In the genomic region with DNA sequence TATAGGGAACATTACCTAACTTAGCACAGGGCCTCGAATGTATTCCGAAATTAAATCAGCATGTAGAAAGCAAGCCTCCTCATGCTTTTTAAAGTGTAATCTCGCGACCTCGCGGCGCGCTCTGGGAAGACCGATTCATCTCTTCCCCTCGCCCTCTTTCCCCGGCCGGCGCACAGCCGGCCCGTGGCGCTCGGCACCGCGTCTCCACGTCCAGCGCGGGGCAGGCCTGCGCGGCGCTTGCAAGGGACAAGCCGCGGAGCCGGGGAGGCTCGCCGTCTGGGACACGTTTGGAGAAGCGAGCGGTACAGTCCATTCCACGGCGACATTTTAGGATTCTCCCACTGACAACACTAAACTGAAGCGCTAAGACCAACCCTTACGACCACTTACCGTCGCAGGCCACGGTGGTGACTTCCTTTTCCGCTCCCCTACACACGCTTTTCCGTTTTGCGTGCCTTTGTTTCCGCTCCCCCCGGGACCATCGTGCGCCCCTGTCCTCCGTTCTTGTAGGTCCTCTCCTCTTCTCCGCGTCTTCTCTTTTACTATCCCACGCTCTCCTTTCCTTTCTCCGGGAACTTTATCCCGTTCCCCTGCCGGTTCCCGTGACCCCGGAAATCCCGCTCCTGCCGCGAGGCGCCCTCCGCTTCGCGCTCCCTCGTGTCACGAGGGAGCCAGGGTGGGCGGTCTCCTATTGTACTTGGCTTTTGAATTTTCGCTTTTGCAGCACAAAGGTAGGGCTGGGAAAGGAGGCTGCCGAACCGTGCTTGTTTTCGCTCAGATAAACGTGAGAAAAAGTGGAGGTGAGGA, we compare ENCODE assay signal across 1 cellular context.
TF ChIP-seq lines count a peak whose summit lies in the region.

A gene with protein sequence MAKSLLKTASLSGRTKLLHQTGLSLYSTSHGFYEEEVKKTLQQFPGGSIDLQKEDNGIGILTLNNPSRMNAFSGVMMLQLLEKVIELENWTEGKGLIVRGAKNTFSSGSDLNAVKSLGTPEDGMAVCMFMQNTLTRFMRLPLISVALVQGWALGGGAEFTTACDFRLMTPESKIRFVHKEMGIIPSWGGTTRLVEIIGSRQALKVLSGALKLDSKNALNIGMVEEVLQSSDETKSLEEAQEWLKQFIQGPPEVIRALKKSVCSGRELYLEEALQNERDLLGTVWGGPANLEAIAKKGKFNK (minus strand): TSS at position 664 of the 807 bp plus-strand sequence. CDS start 12,581 bp downstream, outside the sequence.

TF ChIP-seq in HepG2, 621 proteins besides CTCF, POLR2A, EP300 and RAD21 (continued from another document and continues in another):
- TF ChIP-seq, protein P1, sequence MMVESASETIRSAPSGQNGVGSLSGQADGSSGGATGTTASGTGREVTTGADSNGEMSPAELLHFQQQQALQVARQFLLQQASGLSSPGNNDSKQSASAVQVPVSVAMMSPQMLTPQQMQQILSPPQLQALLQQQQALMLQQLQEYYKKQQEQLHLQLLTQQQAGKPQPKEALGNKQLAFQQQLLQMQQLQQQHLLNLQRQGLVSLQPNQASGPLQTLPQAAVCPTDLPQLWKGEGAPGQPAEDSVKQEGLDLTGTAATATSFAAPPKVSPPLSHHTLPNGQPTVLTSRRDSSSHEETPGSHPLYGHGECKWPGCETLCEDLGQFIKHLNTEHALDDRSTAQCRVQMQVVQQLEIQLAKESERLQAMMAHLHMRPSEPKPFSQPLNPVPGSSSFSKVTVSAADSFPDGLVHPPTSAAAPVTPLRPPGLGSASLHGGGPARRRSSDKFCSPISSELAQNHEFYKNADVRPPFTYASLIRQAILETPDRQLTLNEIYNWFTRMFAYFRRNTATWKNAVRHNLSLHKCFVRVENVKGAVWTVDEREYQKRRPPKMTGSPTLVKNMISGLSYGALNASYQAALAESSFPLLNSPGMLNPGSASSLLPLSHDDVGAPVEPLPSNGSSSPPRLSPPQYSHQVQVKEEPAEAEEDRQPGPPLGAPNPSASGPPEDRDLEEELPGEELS (CRISPR knock-in tag; IDR thresholded peaks at IDR 0.05), result peak; percentile 31; the same call in 1 of the 2 replicates
- peak; percentile 96 for TF ChIP-seq GABPA (IDR thresholded peaks at IDR 0.05; ENCODE audit: low read depth, low read length)
- peak; percentile 95 for TF ChIP-seq GABPA (CRISPR knock-in tag; IDR thresholded peaks at IDR 0.05; ENCODE audit: low read depth)
- no peak for TF ChIP-seq SUZ12 (IDR thresholded peaks at IDR 0.05; ENCODE audit: low read depth, low read length)
- TF ChIP-seq ZNF496 (CRISPR knock-in tag; IDR thresholded peaks at IDR 0.05; ENCODE audit: insufficient replicate concordance), result no peak
- no peak for TF ChIP-seq CBFB (CRISPR knock-in tag; IDR thresholded peaks at IDR 0.05)
- 0 out of 2 replicates have a peak, but pooled peaks have one; percentile 50 for TF ChIP-seq MTF1 (CRISPR knock-in tag; IDR thresholded peaks at IDR 0.05)
- TF ChIP-seq MAFG (CRISPR knock-in tag; IDR thresholded peaks at IDR 0.05), result no peak
- TF ChIP-seq, protein P2, sequence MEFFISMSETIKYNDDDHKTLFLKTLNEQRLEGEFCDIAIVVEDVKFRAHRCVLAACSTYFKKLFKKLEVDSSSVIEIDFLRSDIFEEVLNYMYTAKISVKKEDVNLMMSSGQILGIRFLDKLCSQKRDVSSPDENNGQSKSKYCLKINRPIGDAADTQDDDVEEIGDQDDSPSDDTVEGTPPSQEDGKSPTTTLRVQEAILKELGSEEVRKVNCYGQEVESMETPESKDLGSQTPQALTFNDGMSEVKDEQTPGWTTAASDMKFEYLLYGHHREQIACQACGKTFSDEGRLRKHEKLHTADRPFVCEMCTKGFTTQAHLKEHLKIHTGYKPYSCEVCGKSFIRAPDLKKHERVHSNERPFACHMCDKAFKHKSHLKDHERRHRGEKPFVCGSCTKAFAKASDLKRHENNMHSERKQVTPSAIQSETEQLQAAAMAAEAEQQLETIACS (CRISPR knock-in tag; IDR thresholded peaks at IDR 0.05), result peak; percentile 61
- TF ChIP-seq, protein P3, sequence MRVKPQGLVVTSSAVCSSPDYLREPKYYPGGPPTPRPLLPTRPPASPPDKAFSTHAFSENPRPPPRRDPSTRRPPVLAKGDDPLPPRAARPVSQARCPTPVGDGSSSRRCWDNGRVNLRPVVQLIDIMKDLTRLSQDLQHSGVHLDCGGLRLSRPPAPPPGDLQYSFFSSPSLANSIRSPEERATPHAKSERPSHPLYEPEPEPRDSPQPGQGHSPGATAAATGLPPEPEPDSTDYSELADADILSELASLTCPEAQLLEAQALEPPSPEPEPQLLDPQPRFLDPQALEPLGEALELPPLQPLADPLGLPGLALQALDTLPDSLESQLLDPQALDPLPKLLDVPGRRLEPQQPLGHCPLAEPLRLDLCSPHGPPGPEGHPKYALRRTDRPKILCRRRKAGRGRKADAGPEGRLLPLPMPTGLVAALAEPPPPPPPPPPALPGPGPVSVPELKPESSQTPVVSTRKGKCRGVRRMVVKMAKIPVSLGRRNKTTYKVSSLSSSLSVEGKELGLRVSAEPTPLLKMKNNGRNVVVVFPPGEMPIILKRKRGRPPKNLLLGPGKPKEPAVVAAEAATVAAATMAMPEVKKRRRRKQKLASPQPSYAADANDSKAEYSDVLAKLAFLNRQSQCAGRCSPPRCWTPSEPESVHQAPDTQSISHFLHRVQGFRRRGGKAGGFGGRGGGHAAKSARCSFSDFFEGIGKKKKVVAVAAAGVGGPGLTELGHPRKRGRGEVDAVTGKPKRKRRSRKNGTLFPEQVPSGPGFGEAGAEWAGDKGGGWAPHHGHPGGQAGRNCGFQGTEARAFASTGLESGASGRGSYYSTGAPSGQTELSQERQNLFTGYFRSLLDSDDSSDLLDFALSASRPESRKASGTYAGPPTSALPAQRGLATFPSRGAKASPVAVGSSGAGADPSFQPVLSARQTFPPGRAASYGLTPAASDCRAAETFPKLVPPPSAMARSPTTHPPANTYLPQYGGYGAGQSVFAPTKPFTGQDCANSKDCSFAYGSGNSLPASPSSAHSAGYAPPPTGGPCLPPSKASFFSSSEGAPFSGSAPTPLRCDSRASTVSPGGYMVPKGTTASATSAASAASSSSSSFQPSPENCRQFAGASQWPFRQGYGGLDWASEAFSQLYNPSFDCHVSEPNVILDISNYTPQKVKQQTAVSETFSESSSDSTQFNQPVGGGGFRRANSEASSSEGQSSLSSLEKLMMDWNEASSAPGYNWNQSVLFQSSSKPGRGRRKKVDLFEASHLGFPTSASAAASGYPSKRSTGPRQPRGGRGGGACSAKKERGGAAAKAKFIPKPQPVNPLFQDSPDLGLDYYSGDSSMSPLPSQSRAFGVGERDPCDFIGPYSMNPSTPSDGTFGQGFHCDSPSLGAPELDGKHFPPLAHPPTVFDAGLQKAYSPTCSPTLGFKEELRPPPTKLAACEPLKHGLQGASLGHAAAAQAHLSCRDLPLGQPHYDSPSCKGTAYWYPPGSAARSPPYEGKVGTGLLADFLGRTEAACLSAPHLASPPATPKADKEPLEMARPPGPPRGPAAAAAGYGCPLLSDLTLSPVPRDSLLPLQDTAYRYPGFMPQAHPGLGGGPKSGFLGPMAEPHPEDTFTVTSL (CRISPR knock-in tag; IDR thresholded peaks at IDR 0.05; ENCODE audit: borderline replicate concordance), result 0 out of 2 replicates have a peak, but pooled peaks have one; percentile 2
- peak in 1 of 2 experiments; percentile 82; a peak in 2 of 4 replicates for TF ChIP-seq KLF16 (CRISPR knock-in tag; IDR thresholded peaks at IDR 0.05)
- peak; percentile 48; the same call in 1 of the 2 replicates for TF ChIP-seq HIVEP1 (CRISPR knock-in tag; IDR thresholded peaks at IDR 0.05)
- TF ChIP-seq SKI (IDR thresholded peaks at IDR 0.05; ENCODE audit: partially characterized antibody), result peak; percentile 47
- no peak for TF ChIP-seq SSRP1 (CRISPR knock-in tag; IDR thresholded peaks at IDR 0.05)
- TF ChIP-seq, protein P4, sequence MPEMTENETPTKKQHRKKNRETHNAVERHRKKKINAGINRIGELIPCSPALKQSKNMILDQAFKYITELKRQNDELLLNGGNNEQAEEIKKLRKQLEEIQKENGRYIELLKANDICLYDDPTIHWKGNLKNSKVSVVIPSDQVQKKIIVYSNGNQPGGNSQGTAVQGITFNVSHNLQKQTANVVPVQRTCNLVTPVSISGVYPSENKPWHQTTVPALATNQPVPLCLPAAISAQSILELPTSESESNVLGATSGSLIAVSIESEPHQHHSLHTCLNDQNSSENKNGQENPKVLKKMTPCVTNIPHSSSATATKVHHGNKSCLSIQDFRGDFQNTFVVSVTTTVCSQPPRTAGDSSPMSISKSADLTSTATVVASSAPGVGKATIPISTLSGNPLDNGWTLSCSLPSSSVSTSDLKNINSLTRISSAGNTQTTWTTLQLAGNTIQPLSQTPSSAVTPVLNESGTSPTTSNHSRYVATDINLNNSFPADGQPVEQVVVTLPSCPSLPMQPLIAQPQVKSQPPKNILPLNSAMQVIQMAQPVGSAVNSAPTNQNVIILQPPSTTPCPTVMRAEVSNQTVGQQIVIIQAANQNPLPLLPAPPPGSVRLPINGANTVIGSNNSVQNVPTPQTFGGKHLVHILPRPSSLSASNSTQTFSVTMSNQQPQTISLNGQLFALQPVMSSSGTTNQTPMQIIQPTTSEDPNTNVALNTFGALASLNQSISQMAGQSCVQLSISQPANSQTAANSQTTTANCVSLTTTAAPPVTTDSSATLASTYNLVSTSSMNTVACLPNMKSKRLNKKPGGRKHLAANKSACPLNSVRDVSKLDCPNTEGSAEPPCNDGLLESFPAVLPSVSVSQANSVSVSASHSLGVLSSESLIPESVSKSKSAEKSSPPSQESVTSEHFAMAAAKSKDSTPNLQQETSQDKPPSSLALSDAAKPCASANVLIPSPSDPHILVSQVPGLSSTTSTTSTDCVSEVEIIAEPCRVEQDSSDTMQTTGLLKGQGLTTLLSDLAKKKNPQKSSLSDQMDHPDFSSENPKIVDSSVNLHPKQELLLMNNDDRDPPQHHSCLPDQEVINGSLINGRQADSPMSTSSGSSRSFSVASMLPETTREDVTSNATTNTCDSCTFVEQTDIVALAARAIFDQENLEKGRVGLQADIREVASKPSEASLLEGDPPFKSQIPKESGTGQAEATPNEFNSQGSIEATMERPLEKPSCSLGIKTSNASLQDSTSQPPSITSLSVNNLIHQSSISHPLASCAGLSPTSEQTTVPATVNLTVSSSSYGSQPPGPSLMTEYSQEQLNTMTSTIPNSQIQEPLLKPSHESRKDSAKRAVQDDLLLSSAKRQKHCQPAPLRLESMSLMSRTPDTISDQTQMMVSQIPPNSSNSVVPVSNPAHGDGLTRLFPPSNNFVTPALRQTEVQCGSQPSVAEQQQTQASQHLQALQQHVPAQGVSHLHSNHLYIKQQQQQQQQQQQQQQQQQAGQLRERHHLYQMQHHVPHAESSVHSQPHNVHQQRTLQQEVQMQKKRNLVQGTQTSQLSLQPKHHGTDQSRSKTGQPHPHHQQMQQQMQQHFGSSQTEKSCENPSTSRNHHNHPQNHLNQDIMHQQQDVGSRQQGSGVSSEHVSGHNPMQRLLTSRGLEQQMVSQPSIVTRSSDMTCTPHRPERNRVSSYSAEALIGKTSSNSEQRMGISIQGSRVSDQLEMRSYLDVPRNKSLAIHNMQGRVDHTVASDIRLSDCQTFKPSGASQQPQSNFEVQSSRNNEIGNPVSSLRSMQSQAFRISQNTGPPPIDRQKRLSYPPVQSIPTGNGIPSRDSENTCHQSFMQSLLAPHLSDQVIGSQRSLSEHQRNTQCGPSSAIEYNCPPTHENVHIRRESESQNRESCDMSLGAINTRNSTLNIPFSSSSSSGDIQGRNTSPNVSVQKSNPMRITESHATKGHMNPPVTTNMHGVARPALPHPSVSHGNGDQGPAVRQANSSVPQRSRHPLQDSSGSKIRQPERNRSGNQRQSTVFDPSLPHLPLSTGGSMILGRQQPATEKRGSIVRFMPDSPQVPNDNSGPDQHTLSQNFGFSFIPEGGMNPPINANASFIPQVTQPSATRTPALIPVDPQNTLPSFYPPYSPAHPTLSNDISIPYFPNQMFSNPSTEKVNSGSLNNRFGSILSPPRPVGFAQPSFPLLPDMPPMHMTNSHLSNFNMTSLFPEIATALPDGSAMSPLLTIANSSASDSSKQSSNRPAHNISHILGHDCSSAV (CRISPR knock-in tag; IDR thresholded peaks at IDR 0.05; ENCODE audit: borderline replicate concordance), result 0 out of 2 replicates have a peak, but pooled peaks have one; percentile 28
- TF ChIP-seq, protein P5, sequence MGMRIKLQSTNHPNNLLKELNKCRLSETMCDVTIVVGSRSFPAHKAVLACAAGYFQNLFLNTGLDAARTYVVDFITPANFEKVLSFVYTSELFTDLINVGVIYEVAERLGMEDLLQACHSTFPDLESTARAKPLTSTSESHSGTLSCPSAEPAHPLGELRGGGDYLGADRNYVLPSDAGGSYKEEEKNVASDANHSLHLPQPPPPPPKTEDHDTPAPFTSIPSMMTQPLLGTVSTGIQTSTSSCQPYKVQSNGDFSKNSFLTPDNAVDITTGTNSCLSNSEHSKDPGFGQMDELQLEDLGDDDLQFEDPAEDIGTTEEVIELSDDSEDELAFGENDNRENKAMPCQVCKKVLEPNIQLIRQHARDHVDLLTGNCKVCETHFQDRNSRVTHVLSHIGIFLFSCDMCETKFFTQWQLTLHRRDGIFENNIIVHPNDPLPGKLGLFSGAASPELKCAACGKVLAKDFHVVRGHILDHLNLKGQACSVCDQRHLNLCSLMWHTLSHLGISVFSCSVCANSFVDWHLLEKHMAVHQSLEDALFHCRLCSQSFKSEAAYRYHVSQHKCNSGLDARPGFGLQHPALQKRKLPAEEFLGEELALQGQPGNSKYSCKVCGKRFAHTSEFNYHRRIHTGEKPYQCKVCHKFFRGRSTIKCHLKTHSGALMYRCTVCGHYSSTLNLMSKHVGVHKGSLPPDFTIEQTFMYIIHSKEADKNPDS (CRISPR knock-in tag; IDR thresholded peaks at IDR 0.05), result no peak
- peak; percentile 39; the same call in 1 of the 3 replicates for TF ChIP-seq MXI1 (IDR thresholded peaks at IDR 0.05; ENCODE audit: borderline replicate concordance, low read depth, low read length)
- peak; percentile 93 for TF ChIP-seq ZNF569 (CRISPR knock-in tag; IDR thresholded peaks at IDR 0.05; ENCODE audit: borderline replicate concordance)
- TF ChIP-seq ZNF737 (CRISPR knock-in tag; IDR thresholded peaks at IDR 0.05; ENCODE audit: borderline replicate concordance), result no peak
- peak; percentile 76 for TF ChIP-seq KDM5A (IDR thresholded peaks at IDR 0.05; ENCODE audit: borderline replicate concordance, low read length)
- no peak for TF ChIP-seq SRSF9 (IDR thresholded peaks at IDR 0.05; ENCODE audit: borderline replicate concordance, insufficient read depth, low read depth, low read length, poor library complexity, severe bottlenecking)
- TF ChIP-seq ETV5 (CRISPR knock-in tag; IDR thresholded peaks at IDR 0.05; ENCODE audit: borderline replicate concordance), result peak; percentile 92
- peak; percentile 85; the same call in 1 of the 2 replicates for TF ChIP-seq SIN3A (IDR thresholded peaks at IDR 0.05; ENCODE audit: borderline replicate concordance, low read depth, low read length)
- TF ChIP-seq SYNCRIP (IDR thresholded peaks at IDR 0.05; ENCODE audit: insufficient read depth, low read depth, low read length), result no peak
- TF ChIP-seq JUND (CRISPR knock-in tag; IDR thresholded peaks at IDR 0.05), result 0 out of 2 replicates have a peak, but pooled peaks have one; percentile 30
- TF ChIP-seq, protein P6, sequence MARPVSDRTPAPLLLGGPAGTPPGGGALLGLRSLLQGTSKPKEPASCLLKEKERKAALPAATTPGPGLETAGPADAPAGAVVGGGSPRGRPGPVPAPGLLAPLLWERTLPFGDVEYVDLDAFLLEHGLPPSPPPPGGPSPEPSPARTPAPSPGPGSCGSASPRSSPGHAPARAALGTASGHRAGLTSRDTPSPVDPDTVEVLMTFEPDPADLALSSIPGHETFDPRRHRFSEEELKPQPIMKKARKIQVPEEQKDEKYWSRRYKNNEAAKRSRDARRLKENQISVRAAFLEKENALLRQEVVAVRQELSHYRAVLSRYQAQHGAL (CRISPR knock-in tag; IDR thresholded peaks at IDR 0.05; ENCODE audit: not compliant biosample characterization), result peak; percentile 83
- TF ChIP-seq ONECUT2 (CRISPR knock-in tag; IDR thresholded peaks at IDR 0.05), result no peak; the same call in 1 of the 2 replicates
- TF ChIP-seq ZNF260 (CRISPR knock-in tag; IDR thresholded peaks at IDR 0.05; ENCODE audit: borderline replicate concordance, low read depth), result no peak
- no peak; the same call in 1 of the 2 replicates for TF ChIP-seq ZBTB21 (CRISPR knock-in tag; IDR thresholded peaks at IDR 0.05)
- peak; percentile 55; the same call in 1 of the 2 replicates for TF ChIP-seq ZNF3 (CRISPR knock-in tag; IDR thresholded peaks at IDR 0.05)
- peak; percentile 93 for TF ChIP-seq ZNF761 (CRISPR knock-in tag; conservative IDR thresholded peaks at IDR 0.05)
